ENCODE assay signal across 8 cellular contexts in genomic region chr2:210475726-210476125, GRCh38. TPM values are rescaled to one million over a fixed set of nuclear protein-coding genes. Genes with fewer than 3 reads are reported as not detected.
DNase-seq lines count a peak whose midpoint lies in the region; ATAC-seq and TF ChIP-seq lines count a peak whose summit lies in the region.

No MANE protein-coding gene starts in this region.

- H3K27ac Mint-ChIP-seq in activated CD4-positive, alpha-beta T cell treated with anti-CD3 and anti-CD28 coated beads, Interleukin-2, amount 10 ng/mL, durations not matched to agents 7 days and 5 days: peak overlapping the region; percentile 21
- H3K27ac Mint-ChIP-seq in activated CD4-positive, alpha-beta memory T cell treated with anti-CD3 and anti-CD28 coated beads, Interleukin-2, amount 10 ng/mL, durations not matched to agents 7 days and 5 days: peak overlapping the region; percentile 69

- CTCF ChIA-PET in activated CD4-positive, alpha-beta T cell treated with anti-CD3 and anti-CD28 coated beads, Interleukin-2, amount 10 ng/mL, durations not matched to agents 7 days and 5 days (lab: Charles Lee): interaction anchor here (0.6 to 0.9 kb wide), 2 partner anchors 23 to 170 kb away, joined by 3 read pairs; no protein-coding TSS in a partner anchor
- CTCF ChIA-PET in activated CD4-positive, alpha-beta memory T cell treated with anti-CD3 and anti-CD28 coated beads, Interleukin-2, amount 10 ng/mL, durations not matched to agents 7 days and 5 days (lab: Charles Lee): interaction anchor here (0.9 kb wide), 1 partner anchor 27 kb away, joined by 3 read pairs; no protein-coding TSS in a partner anchor

- H3K9me3 Mint-ChIP-seq in activated CD4-positive, alpha-beta T cell treated with anti-CD3 and anti-CD28 coated beads, Interleukin-2, amount 10 ng/mL, durations not matched to agents 7 days and 5 days: no peaks in the 10 kb centered on the region
- no peaks in the 10 kb centered on the region for H3K9me3 Mint-ChIP-seq in activated CD4-positive, alpha-beta memory T cell treated with anti-CD3 and anti-CD28 coated beads, Interleukin-2, amount 10 ng/mL, durations not matched to agents 7 days and 5 days

- ATAC-seq in GM18511 (IDR thresholded peaks at IDR 0.05; ENCODE audit: unreplicated experiment): no peak

- 18% methylated on average over 6 of the region's 6 CpGs for WGBS in suprapubic skin

- no peak for TF ChIP-seq POLR2A in suprapubic skin (IDR thresholded peaks at IDR 0.05)

- H3K27me3 Mint-ChIP-seq in activated CD4-positive, alpha-beta T cell treated with anti-CD3 and anti-CD28 coated beads, Interleukin-2, amount 10 ng/mL, durations not matched to agents 7 days and 5 days: no peaks in the 10 kb centered on the region
- H3K27me3 Mint-ChIP-seq in activated CD4-positive, alpha-beta memory T cell treated with anti-CD3 and anti-CD28 coated beads, Interleukin-2, amount 10 ng/mL, durations not matched to agents 7 days and 5 days: no peaks in the 10 kb centered on the region

- DNase-seq in activated CD4-positive, alpha-beta T cell treated with anti-CD3 and anti-CD28 coated beads, Interleukin-2, amount 10 ng/mL, durations not matched to agents 7 days and 5 days: no peak
- DNase-seq in activated CD4-positive, alpha-beta T cell treated with anti-CD3 and anti-CD28 coated beads for 48 hours: no peak
- no peak for DNase-seq in activated CD4-positive, alpha-beta memory T cell treated with anti-CD3 and anti-CD28 coated beads, Interleukin-2, amount 10 ng/mL, durations not matched to agents 7 days and 5 days
- DNase-seq in suprapubic skin (ENCODE audit: low spot score in 2 of 2) (no peak), occipital lobe (lab: John Stamatoyannopoulos, UW) (no peak)
- DNase-seq in stimulated activated CD4-positive, alpha-beta T cell treated with anti-CD3 and anti-CD28 coated beads, Interleukin-2, amount 100 ng/mL, for 48 hours: no peak

- POLR2A ChIA-PET in activated CD4-positive, alpha-beta T cell treated with anti-CD3 and anti-CD28 coated beads, Interleukin-2, amount 10 ng/mL, durations not matched to agents 7 days and 5 days (lab: Charles Lee): no interaction called here
- POLR2A ChIA-PET in activated CD4-positive, alpha-beta memory T cell treated with anti-CD3 and anti-CD28 coated beads, Interleukin-2, amount 10 ng/mL, durations not matched to agents 7 days and 5 days (lab: Charles Lee): no interaction called here

- TF ChIP-seq CTCF in suprapubic skin (IDR thresholded peaks at IDR 0.05): no peak

- H3K9ac ChIP-seq in iPS-20b (ENCODE audit: low read depth, low read length): peak overlapping the region; percentile 89; the same call in 1 of the 2 replicates

- H3K4me3 Mint-ChIP-seq in activated CD4-positive, alpha-beta T cell treated with anti-CD3 and anti-CD28 coated beads, Interleukin-2, amount 10 ng/mL, durations not matched to agents 7 days and 5 days: peak overlapping the region; percentile 67
- peak overlapping the region; percentile 66 for H3K4me3 Mint-ChIP-seq in activated CD4-positive, alpha-beta memory T cell treated with anti-CD3 and anti-CD28 coated beads, Interleukin-2, amount 10 ng/mL, durations not matched to agents 7 days and 5 days

- H3K36me3 Mint-ChIP-seq in activated CD4-positive, alpha-beta T cell treated with anti-CD3 and anti-CD28 coated beads, Interleukin-2, amount 10 ng/mL, durations not matched to agents 7 days and 5 days (ENCODE audit: low read depth): peaks cover 14% of the 10 kb centered on the region
- H3K36me3 Mint-ChIP-seq in activated CD4-positive, alpha-beta memory T cell treated with anti-CD3 and anti-CD28 coated beads, Interleukin-2, amount 10 ng/mL, durations not matched to agents 7 days and 5 days (ENCODE audit: low read depth): peaks cover 32% of the 10 kb centered on the region

- H3K27ac ChIP-seq in iPS-20b (ENCODE audit: low read length) (no peak overlapping the region), suprapubic skin (no peak overlapping the region)

- TF ChIP-seq EP300 in suprapubic skin (IDR thresholded peaks at IDR 0.05): no peak

- H3K4me1 ChIP-seq in iPS-20b (ENCODE audit: insufficient read depth, low read length) (peaks cover 9% of the 10 kb centered on the region), suprapubic skin (peaks cover 26% of the 10 kb centered on the region)

- peaks cover 43% of the 10 kb centered on the region for H3K4me1 Mint-ChIP-seq in activated CD4-positive, alpha-beta T cell treated with anti-CD3 and anti-CD28 coated beads, Interleukin-2, amount 10 ng/mL, durations not matched to agents 7 days and 5 days
- H3K4me1 Mint-ChIP-seq in activated CD4-positive, alpha-beta memory T cell treated with anti-CD3 and anti-CD28 coated beads, Interleukin-2, amount 10 ng/mL, durations not matched to agents 7 days and 5 days: peaks cover 49% of the 10 kb centered on the region

- H3K27me3 ChIP-seq in iPS-20b (ENCODE audit: insufficient read depth, low read length): no peaks in the 10 kb centered on the region
- no peaks in the 10 kb centered on the region for H3K27me3 ChIP-seq in suprapubic skin

- H3K9me3 ChIP-seq in iPS-20b (ENCODE audit: insufficient read depth, low read depth, low read length) (no peaks in the 10 kb centered on the region), suprapubic skin (no peaks in the 10 kb centered on the region)

- H3K36me3 ChIP-seq in iPS-20b (ENCODE audit: insufficient read depth, low read depth, low read length) (peaks cover 24% of the 10 kb centered on the region), suprapubic skin (peaks cover 7% of the 10 kb centered on the region)

- H3K4me3 ChIP-seq in iPS-20b (ENCODE audit: low read length) (peak overlapping the region; percentile 89), suprapubic skin (peak overlapping the region; percentile 71)

RNA-seq across cellular contexts. Expression of gene LANCL1, which starts 0.8 kb away (rescaled TPM):
- total RNA-seq in activated CD4-positive, alpha-beta T cell treated with anti-CD3 and anti-CD28 coated beads, Interleukin-2, amount 10 ng/mL, durations not matched to agents 7 days and 5 days: 10 to 100 TPM; 34.3 to 39.5 TPM
- 10 to 100 TPM; 40.0 to 43.5 TPM for total RNA-seq in activated CD4-positive, alpha-beta memory T cell treated with anti-CD3 and anti-CD28 coated beads, Interleukin-2, amount 10 ng/mL, durations not matched to agents 7 days and 5 days
- total RNA-seq in suprapubic skin: 10 to 100 TPM; 40.3 to 61.8 (median 53.7) TPM
- 77.5 TPM for total RNA-seq in occipital lobe
